ENCODE assay signal across 2 cellular contexts in the genomic region with DNA sequence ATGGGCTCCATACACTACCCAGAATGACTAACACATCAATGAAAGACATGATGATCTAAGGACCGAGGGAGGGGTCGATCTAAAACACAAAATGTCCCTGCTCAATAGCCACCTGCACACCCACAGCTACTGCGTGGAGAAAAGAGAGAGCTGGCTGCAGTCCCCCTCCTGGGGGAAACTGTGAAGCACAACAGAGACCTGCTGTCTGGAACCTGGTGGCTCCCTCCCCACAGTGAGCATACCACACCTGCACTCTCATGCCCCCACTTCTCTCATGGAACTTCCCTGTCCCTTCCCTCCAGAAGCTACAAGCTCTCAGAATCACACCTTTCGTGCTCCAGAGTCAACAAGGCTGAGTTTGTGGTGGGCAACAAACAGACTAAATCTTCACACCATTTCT.
TF ChIP-seq lines count a peak whose summit lies in the region.

No MANE protein-coding gene starts in this region.

TF ChIP-seq in HepG2, 621 proteins besides CTCF, POLR2A, EP300 and RAD21 (continued from another document):
- TF ChIP-seq, protein P1, sequence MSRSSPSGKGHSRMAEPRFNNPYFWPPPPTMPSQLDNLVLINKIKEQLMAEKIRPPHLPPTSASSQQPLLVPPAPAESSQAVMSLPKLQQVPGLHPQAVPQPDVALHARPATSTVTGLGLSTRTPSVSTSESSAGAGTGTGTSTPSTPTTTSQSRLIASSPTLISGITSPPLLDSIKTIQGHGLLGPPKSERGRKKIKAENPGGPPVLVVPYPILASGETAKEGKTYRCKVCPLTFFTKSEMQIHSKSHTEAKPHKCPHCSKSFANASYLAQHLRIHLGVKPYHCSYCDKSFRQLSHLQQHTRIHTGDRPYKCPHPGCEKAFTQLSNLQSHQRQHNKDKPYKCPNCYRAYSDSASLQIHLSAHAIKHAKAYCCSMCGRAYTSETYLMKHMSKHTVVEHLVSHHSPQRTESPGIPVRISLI (CRISPR knock-in tag; IDR thresholded peaks at IDR 0.05; ENCODE audit: borderline replicate concordance), result no peak

TF ChIP-seq in WTC11, 78 proteins besides CTCF, POLR2A, EP300 and RAD21 (continued from another document):
- TF ChIP-seq, protein P2, sequence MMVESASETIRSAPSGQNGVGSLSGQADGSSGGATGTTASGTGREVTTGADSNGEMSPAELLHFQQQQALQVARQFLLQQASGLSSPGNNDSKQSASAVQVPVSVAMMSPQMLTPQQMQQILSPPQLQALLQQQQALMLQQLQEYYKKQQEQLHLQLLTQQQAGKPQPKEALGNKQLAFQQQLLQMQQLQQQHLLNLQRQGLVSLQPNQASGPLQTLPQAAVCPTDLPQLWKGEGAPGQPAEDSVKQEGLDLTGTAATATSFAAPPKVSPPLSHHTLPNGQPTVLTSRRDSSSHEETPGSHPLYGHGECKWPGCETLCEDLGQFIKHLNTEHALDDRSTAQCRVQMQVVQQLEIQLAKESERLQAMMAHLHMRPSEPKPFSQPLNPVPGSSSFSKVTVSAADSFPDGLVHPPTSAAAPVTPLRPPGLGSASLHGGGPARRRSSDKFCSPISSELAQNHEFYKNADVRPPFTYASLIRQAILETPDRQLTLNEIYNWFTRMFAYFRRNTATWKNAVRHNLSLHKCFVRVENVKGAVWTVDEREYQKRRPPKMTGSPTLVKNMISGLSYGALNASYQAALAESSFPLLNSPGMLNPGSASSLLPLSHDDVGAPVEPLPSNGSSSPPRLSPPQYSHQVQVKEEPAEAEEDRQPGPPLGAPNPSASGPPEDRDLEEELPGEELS (CRISPR knock-in tag; IDR thresholded peaks at IDR 0.05), result no peak
- no peak for TF ChIP-seq ZBTB21 (CRISPR knock-in tag; IDR thresholded peaks at IDR 0.05; ENCODE audit: borderline replicate concordance)
- no peak for TF ChIP-seq TCF7 (CRISPR knock-in tag; IDR thresholded peaks at IDR 0.05; ENCODE audit: low read depth)
- TF ChIP-seq, protein P3, sequence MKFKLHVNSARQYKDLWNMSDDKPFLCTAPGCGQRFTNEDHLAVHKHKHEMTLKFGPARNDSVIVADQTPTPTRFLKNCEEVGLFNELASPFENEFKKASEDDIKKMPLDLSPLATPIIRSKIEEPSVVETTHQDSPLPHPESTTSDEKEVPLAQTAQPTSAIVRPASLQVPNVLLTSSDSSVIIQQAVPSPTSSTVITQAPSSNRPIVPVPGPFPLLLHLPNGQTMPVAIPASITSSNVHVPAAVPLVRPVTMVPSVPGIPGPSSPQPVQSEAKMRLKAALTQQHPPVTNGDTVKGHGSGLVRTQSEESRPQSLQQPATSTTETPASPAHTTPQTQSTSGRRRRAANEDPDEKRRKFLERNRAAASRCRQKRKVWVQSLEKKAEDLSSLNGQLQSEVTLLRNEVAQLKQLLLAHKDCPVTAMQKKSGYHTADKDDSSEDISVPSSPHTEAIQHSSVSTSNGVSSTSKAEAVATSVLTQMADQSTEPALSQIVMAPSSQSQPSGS (CRISPR knock-in tag; IDR thresholded peaks at IDR 0.05; ENCODE audit: borderline replicate concordance, low read depth), result no peak
- no peak for TF ChIP-seq NFE2L1 (CRISPR knock-in tag; IDR thresholded peaks at IDR 0.05)
- no peak for TF ChIP-seq NR3C1 (CRISPR knock-in tag; conservative IDR thresholded peaks at IDR 0.05; ENCODE audit: low read depth)
- TF ChIP-seq FOXJ3 (CRISPR knock-in tag; IDR thresholded peaks at IDR 0.05; ENCODE audit: borderline replicate concordance), result no peak
- TF ChIP-seq ZNF263 (CRISPR knock-in tag; IDR thresholded peaks at IDR 0.05; ENCODE audit: low read depth), result no peak
- TF ChIP-seq, protein P4, sequence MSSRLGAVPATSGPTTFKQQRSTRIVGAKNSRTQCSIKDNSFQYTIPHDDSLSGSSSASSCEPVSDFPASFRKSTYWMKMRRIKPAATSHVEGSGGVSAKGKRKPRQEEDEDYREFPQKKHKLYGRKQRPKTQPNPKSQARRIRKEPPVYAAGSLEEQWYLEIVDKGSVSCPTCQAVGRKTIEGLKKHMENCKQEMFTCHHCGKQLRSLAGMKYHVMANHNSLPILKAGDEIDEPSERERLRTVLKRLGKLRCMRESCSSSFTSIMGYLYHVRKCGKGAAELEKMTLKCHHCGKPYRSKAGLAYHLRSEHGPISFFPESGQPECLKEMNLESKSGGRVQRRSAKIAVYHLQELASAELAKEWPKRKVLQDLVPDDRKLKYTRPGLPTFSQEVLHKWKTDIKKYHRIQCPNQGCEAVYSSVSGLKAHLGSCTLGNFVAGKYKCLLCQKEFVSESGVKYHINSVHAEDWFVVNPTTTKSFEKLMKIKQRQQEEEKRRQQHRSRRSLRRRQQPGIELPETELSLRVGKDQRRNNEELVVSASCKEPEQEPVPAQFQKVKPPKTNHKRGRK (CRISPR knock-in tag; IDR thresholded peaks at IDR 0.05; ENCODE audit: borderline replicate concordance), result no peak
- no peak for TF ChIP-seq ZNF121 (CRISPR knock-in tag; IDR thresholded peaks at IDR 0.05)
